ENCODE assay signal across 13 cellular contexts in the genomic region with DNA sequence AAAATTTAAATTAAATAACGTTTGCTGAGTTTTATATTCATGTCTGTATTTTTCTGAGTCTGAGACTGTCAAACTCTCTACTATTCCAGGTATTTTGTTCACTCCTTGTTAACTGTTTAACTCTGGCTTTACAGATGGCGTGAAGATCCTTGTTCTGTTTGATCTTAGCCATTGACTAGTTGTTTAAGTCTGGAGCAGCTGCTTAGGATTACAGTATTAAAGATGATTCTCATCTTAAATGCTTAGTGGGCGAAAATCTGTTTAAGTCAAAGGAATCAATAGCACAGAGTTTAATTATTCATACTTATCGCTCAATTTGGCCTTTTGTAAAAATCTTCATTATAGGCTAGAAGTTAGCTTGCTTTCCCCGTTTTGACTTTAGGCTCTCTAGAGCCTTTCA. TPM values are rescaled to one million over a fixed set of nuclear protein-coding genes. Genes with fewer than 3 reads are reported as not detected.
DNase-seq lines count a peak whose midpoint lies in the region; ATAC-seq, FAIRE-seq and TF ChIP-seq lines count a peak whose summit lies in the region.
"Had no signal": no experiment of that assay in that cellular context is flagged by ENCODE, and none has a peak within 500 bp of the region (broad histone marks: within the 10 kb centered on the region; RNA-seq: fewer than 3 reads in every experiment).

No MANE protein-coding gene starts in this region.

- no TSS peak for BruUV-seq in HepG2 (replicated peaks; lab: Mats Ljungman, UMichigan)

- no peak for TF ChIP-seq EP300 in HepG2 (IDR thresholded peaks at IDR 0.05; ENCODE audit: low read depth in 2 of 2, low read length in 2 of 2)
- no peak for TF ChIP-seq EP300 in HepG2 (CRISPR knock-in tag; IDR thresholded peaks at IDR 0.05; ENCODE audit: borderline replicate concordance)

- no peak for DNase-seq in HepG2 (ENCODE audit: low spot score)
- no peak for DNase-seq in right lobe of liver
- no peak for DNase-seq in esophagus squamous epithelium (lab: John Stamatoyannopoulos, UW)
- DNase-seq in aorta = no peak
- DNase-seq in NCI-H1092 treated with DMSO at 0.1 percent for 48 hours (lab: John Stamatoyannopoulos, UW) = no peak
- DNase-seq in GM10248 (ENCODE audit: extremely low spot score) = no peak
- DNase-seq: activated CD4-positive, alpha-beta T cell treated with anti-CD3 and anti-CD28 coated beads, Interleukin-2, amount 50 U/mL, for 48 hours; activated naive CD4-positive, alpha-beta T cell treated with anti-CD3 and anti-CD28 coated beads, Interleukin-2, amount 50 U/mL, for 16 hours; effector memory CD4-positive, alpha-beta T cell; NCI-H446 had no signal

- no peaks in the 10 kb centered on the region for H3K36me3 ChIP-seq in HepG2 (replicated peaks in 1 of 2; ENCODE audit: control insufficient read depth in 1 of 2, insufficient read depth in 2 of 2, low read length in 2 of 2)
- H3K36me3 ChIP-seq in right lobe of liver = no peaks in the 10 kb centered on the region
- H3K36me3 ChIP-seq in esophagus squamous epithelium = no peaks in the 10 kb centered on the region
- no peaks in the 10 kb centered on the region for H3K36me3 ChIP-seq in neuron (ENCODE audit: insufficient read depth, low read length)
- H3K36me3 ChIP-seq in aorta (ENCODE audit: control insufficient read depth in 1 of 2, insufficient read depth in 2 of 2, low read length in 1 of 2) = no peaks in the 10 kb centered on the region

- H3K79me2 ChIP-seq in HepG2 (ENCODE audit: insufficient read depth, low read length) = peaks cover 65% of the 10 kb centered on the region

- peak overlapping the region; percentile 17; the same call in 1 of the 2 replicates for H3K9ac ChIP-seq in HepG2 (ENCODE audit: insufficient read depth, low read depth, low read length)

- in situ Hi-C loops in HepG2 (cut with HindIII; ENCODE audit: extremely low pct_ligation_motif_present, low pct_unique_long_range_greater_than_20kb) = no loop called here

- 59% methylated on average over 5 of the region's 5 CpGs for WGBS in HepG2 (ENCODE audit: low lambda C conversion rate)
- WGBS in right lobe of liver (ENCODE audit: insufficient coverage, low coverage, low lambda C conversion rate, missing lambda C conversion rate) = 62% methylated on average over 5 of the region's 5 CpGs
- WGBS in esophagus squamous epithelium, 2 donors = 56 to 75% methylated on average over 5 of the region's 5 CpGs
- WGBS in aorta, 2 donors = 39 to 44% methylated on average over 5 of the region's 5 CpGs

- no peak overlapping the region for H2AFZ ChIP-seq in HepG2 (ENCODE audit: low read length)
- H2AFZ ChIP-seq in neuron (ENCODE audit: low read depth, low read length) = no peak overlapping the region

- POLR2A ChIA-PET in HepG2 (lab: Yijun Ruan, JAX) = interaction anchor here (2.0 to 2.4 kb wide), 2 partner anchors 9 to 12 kb away, joined by 7 to 8 read pairs; no protein-coding TSS in a partner anchor
- POLR2A ChIA-PET in GM10248 (lab: Yijun Ruan, JAX) = no interaction called here

- ATAC-seq in HepG2 (no peak), right lobe of liver (no peak), aorta (ENCODE audit: low FRiP score) (no peak), GM21515 (IDR thresholded peaks at IDR 0.05; ENCODE audit: unreplicated experiment) (no peak)

- CTCF ChIA-PET in HepG2 (lab: Yijun Ruan, JAX; ENCODE audit: low intra/inter-chr PET ratio, low total read pairs) (no interaction called here), GM10248 (lab: Yijun Ruan, JAX) (interaction anchor here (1.6 kb wide), 2 partner anchors 22 to 411 kb away, joined by 3 read pairs; no protein-coding TSS in a partner anchor)

- no peak for TF ChIP-seq RAD21 in HepG2 (CRISPR knock-in tag; IDR thresholded peaks at IDR 0.05)

- peak overlapping the region; percentile 85 for H3K4me2 ChIP-seq in HepG2 (ENCODE audit: low read depth, low read length)

- no peak for TF ChIP-seq CTCF in HepG2 (CRISPR knock-in tag; IDR thresholded peaks at IDR 0.05)
- no peak for TF ChIP-seq CTCF in right lobe of liver (IDR thresholded peaks at IDR 0.05)
- no peak for TF ChIP-seq CTCF in esophagus squamous epithelium (IDR thresholded peaks at IDR 0.05)
- no peak for TF ChIP-seq CTCF in GM10248 (IDR thresholded peaks at IDR 0.05; ENCODE audit: control extremely low read depth, extremely low read depth, low read depth, missing control alignments)

- peaks cover 5% of the 10 kb centered on the region; the same call in 1 of the 2 replicates for H3K9me3 ChIP-seq in HepG2 (ENCODE audit: low read length)
- H3K9me3 ChIP-seq in right lobe of liver = no peaks in the 10 kb centered on the region
- peaks cover 0 to 4% (median 0%) of the 10 kb centered on the region in 3 donors for H3K9me3 ChIP-seq in esophagus squamous epithelium
- H3K9me3 ChIP-seq in neuron (ENCODE audit: low read length) = no peaks in the 10 kb centered on the region
- no peaks in the 10 kb centered on the region for H3K9me3 ChIP-seq in aorta (ENCODE audit: control insufficient read depth, low read length)

- H3K27me3 ChIP-seq in HepG2 (ENCODE audit: control insufficient read depth in 1 of 2, insufficient read depth in 2 of 2, low read length in 2 of 2) = no peaks in the 10 kb centered on the region
- H3K27me3 ChIP-seq in right lobe of liver = no peaks in the 10 kb centered on the region
- no peaks in the 10 kb centered on the region for H3K27me3 ChIP-seq in esophagus squamous epithelium
- no peaks in the 10 kb centered on the region for H3K27me3 ChIP-seq in neuron (ENCODE audit: insufficient read depth, low read length)
- H3K27me3 ChIP-seq in aorta (ENCODE audit: control insufficient read depth in 1 of 2, insufficient read depth in 2 of 2, low read length in 1 of 2) = no peaks in the 10 kb centered on the region

- no peak for FAIRE-seq in HepG2 (lab: Jason Lieb, UNC)

- TF ChIP-seq POLR2A in HepG2 (IDR thresholded peaks at IDR 0.05; ENCODE audit: insufficient read depth in 1 of 2, low read depth in 2 of 2, low read length in 2 of 2) (no peak), right lobe of liver (IDR thresholded peaks at IDR 0.05) (no peak), esophagus squamous epithelium (IDR thresholded peaks at IDR 0.05) (no peak)

- H3K27ac ChIP-seq in HepG2 (ENCODE audit: extremely low read length, insufficient read depth, low read length) (no peak overlapping the region), right lobe of liver (no peak overlapping the region), esophagus squamous epithelium (peak overlapping the region in 2 of 4 donors; percentile 94), aorta (ENCODE audit: low read depth in 1 of 2, low read length in 2 of 2) (peak overlapping the region in 1 of 2 donors; percentile 74)
- H3K27ac ChIP-seq: SK-N-MC had no signal

- no peaks in the 10 kb centered on the region for H4K20me1 ChIP-seq in HepG2 (ENCODE audit: insufficient read depth, low read length)

- peaks cover 56% of the 10 kb centered on the region for H3K4me1 ChIP-seq in HepG2 (ENCODE audit: insufficient read depth, low read length)
- peaks cover 0 to 29% (median 0%) of the 10 kb centered on the region in 4 donors for H3K4me1 ChIP-seq in right lobe of liver
- peaks cover 18 to 68% (median 19%) of the 10 kb centered on the region in 3 donors for H3K4me1 ChIP-seq in esophagus squamous epithelium
- peaks cover 22% of the 10 kb centered on the region for H3K4me1 ChIP-seq in neuron (ENCODE audit: insufficient read depth, low read length)
- peaks cover 0 to 2% of the 10 kb centered on the region in 2 donors for H3K4me1 ChIP-seq in aorta (ENCODE audit: control insufficient read depth in 1 of 2, insufficient read depth in 2 of 2, low read length in 2 of 2)

- H3K4me3 ChIP-seq in HepG2 (replicated peaks in 1 of 3; ENCODE audit: insufficient read depth in 1 of 3, low read depth in 2 of 3, low read length in 3 of 3) (peak overlapping the region; percentile 79 to 90 (median 87); a peak in 5 of 6 replicates), right lobe of liver (no peak overlapping the region), esophagus squamous epithelium (peak overlapping the region in 3 of 4 donors; percentile 69 to 95 (median 85)), neuron (ENCODE audit: low read length) (peak overlapping the region; percentile 75), aorta (ENCODE audit: low read length in 2 of 2) (peak overlapping the region; percentile 54 to 69)
- H3K4me3 ChIP-seq: SK-N-MC had no signal

- intact Hi-C loops in HepG2 (cut with micrococcal nuclease; ENCODE audit: unreplicated experiment) (no loop called here), right lobe of liver (cut with DNase I) (no loop called here), esophagus squamous epithelium (cut with DNase I) (no loop called here), aorta (cut with DNase I) (loop anchor here in 1 of 2 donors (10.0 kb wide), 1 partner anchor 125 kb away; no protein-coding TSS in a partner anchor)

TF ChIP-seq in HepG2, 621 proteins besides CTCF, POLR2A, EP300 and RAD21 (continues in another document):
- TF ChIP-seq MAFK (conservative IDR thresholded peaks at IDR 0.05 in 1 of 2, IDR thresholded peaks at IDR 0.05 in 1 of 2; ENCODE audit: low read length in 2 of 2) (peak; percentile 73 to 79; a peak in 3 of 4 replicates), MAFF (IDR thresholded peaks at IDR 0.05; ENCODE audit: low read depth, low read length) (peak; percentile 75)

RNA-seq across cellular contexts. Expression of gene PHACTR2, which starts 2.4 kb away (rescaled TPM):
- 28.2 and 39.1 TPM in 2 replicates for total RNA-seq in HepG2 (2016; rRNA removed; fragmentation: Illumina TruSeq; extraction: Trizol)
- 14.4 and 16.0 TPM in 2 replicates for total RNA-seq in HepG2 (2016; cell fraction: cytosol; rRNA removed; fragmentation: Illumina TruSeq; extraction: Trizol; ENCODE audit: low read depth)
- 28.7 and 34.3 TPM in 2 replicates for total RNA-seq in HepG2 (2016; cell fraction: insoluble cytoplasmic fraction; rRNA removed; fragmentation: Illumina TruSeq; extraction: Trizol)
- total RNA-seq in HepG2 (2016; cell fraction: membrane; rRNA removed; fragmentation: Illumina TruSeq; extraction: Trizol) = 29.1 and 31.7 TPM in 2 replicates
- total RNA-seq in HepG2 (2016; cell fraction: nucleus; rRNA removed; fragmentation: Illumina TruSeq; extraction: Trizol) = 27.6 and 29.4 TPM in 2 replicates
- polyA plus RNA-seq in HepG2 (2011; rRNA removed) = 8.4 and 11.3 TPM in 2 replicates
- 7.5 and 8.1 TPM in 2 replicates for polyA plus RNA-seq in HepG2 (2011; cell fraction: cytosol; rRNA removed)
- polyA plus RNA-seq in HepG2 (2011; cell fraction: nucleus; rRNA removed) = 6.0 and 7.3 TPM in 2 replicates
- 6.6 and 11.5 TPM in 2 replicates for polyA plus RNA-seq in HepG2 (2012)
- polyA plus RNA-seq in HepG2 (2016; cell fraction: cytosol; fragmentation: Illumina TruSeq; extraction: Trizol; ENCODE audit: low read depth) = 8.4 and 10.1 TPM in 2 replicates
- 14.6 and 15.0 TPM in 2 replicates for polyA plus RNA-seq in HepG2 (2016; cell fraction: insoluble cytoplasmic fraction; fragmentation: Illumina TruSeq; extraction: Trizol; ENCODE audit: low read depth)
- polyA plus RNA-seq in HepG2 (2016; cell fraction: membrane; fragmentation: Illumina TruSeq; extraction: Trizol; ENCODE audit: low read depth) = 9.6 and 11.2 TPM in 2 replicates
- 12.7 and 13.6 TPM in 2 replicates for polyA plus RNA-seq in HepG2 (2016; cell fraction: nucleus; fragmentation: Illumina TruSeq; extraction: Trizol; ENCODE audit: insufficient read depth, low read depth)
- polyA minus RNA-seq in HepG2 (2011; rRNA and poly(A)+ RNA removed; ENCODE audit: low replicate concordance) = 13.8 and 29.8 TPM in 2 replicates
- 17.3 and 19.4 TPM in 2 replicates for polyA minus RNA-seq in HepG2 (2011; cell fraction: cytosol; rRNA and poly(A)+ RNA removed)
- polyA minus RNA-seq in HepG2 (2011; cell fraction: nucleus; rRNA and poly(A)+ RNA removed) = 29.9 and 31.0 TPM in 2 replicates
- total RNA-seq in right lobe of liver = 10 to 100 TPM; 14.0 to 62.7 (median 20.9) TPM
- 10 to 100 TPM; 25.1 to 76.9 (median 45.1) TPM for total RNA-seq in esophagus squamous epithelium
- 10 to 100 TPM; 87.1 to 96.8 TPM for total RNA-seq in aorta
- polyA plus RNA-seq in aorta = 10 to 100 TPM; 15.3 TPM

Comparison
In these comparisons a context has a peak if more than half of its experiments do, and no peak if none do; other contexts are left out.
1. H3K4me3 ChIP-seq: peak in HepG2 (3 of 3), esophagus squamous epithelium (3 of 4), neuron (single experiment) and aorta (2 of 2); none in right lobe of liver (0 of 3).